Comparison of ENCODE assay signal across 27 cellular contexts in the genomic region with DNA sequence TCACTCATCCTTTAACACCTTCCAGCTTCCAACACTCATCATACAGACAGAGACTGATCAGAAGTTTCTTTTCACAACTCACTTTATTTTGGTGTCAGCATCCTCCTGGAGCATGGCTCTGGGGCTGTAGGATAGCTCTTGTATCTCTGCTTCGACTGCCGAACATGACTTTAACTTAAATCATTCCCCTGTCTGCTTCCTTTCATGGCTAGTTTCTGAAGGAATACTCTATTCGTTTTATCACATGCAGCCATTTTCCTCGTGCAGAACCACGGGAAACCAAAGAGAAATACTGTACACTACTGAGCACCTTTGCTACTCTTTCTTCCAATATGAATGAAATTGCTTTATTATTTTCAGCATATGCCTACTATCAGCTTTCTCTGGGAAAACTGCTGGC.
"Had no signal": no experiment of that assay in that cellular context is flagged by ENCODE, and none has a peak within 500 bp of the region (broad histone marks: within the 10 kb centered on the region; RNA-seq: fewer than 3 reads in every experiment).

No MANE protein-coding gene starts in this region.

- H3K4me2 ChIP-seq: neural progenitor cell had no signal

- H3K4me1 ChIP-seq: neural progenitor cell, parathyroid adenoma had no signal

- H3K36me3 Mint-ChIP-seq: neural progenitor cell; stimulated activated effector memory CD8-positive, alpha-beta T cell treated with anti-CD3 and anti-CD28 coated beads, Interleukin-12 subunit alpha, Interleukin-12 subunit beta, amount 100 ng/mL, for 72 hours had no signal

- H2AFZ ChIP-seq: neural progenitor cell, parathyroid adenoma had no signal

- DNase-seq: dermis blood vessel endothelial cell; effector memory CD4-positive, alpha-beta T cell; esophagus squamous epithelium; foreskin melanocyte; glutamatergic neuron; heart right ventricle; hippocampal formation; left cardiac atrium; left lung; mesendoderm; midbrain; naive thymus-derived CD4-positive, alpha-beta T cell; right lobe of liver; small intestine; stimulated activated CD4-positive, alpha-beta T cell treated with anti-CD3 and anti-CD28 coated beads, Interleukin-15, amount 100 ng/mL, for 24 hours; stimulated activated CD4-positive, alpha-beta T cell treated with anti-CD3 and anti-CD28 coated beads, Interleukin-4, amount 100 ng/mL, for 1 hour; stimulated activated naive CD8-positive, alpha-beta T cell treated with anti-CD3 and anti-CD28 coated beads, Interleukin-15, Interleukin-2, amounts not matched to agents 100 U/mL and 50 U/mL, for 24 hours; substantia nigra; upper lobe of left lung had no signal

- H3K79me2 ChIP-seq: parathyroid adenoma had no signal

- H3K27me3 ChIP-seq: esophagus squamous epithelium, right lobe of liver, tibial nerve, upper lobe of left lung had no signal

- ATAC-seq: heart right ventricle; left cardiac atrium; left lung; naive thymus-derived CD4-positive, alpha-beta T cell; right lobe of liver; stimulated activated effector memory CD8-positive, alpha-beta T cell treated with anti-CD3 and anti-CD28 coated beads, Interleukin-12 subunit alpha, Interleukin-12 subunit beta, amount 100 ng/mL, for 72 hours; stimulated activated naive CD8-positive, alpha-beta T cell treated with anti-CD3 and anti-CD28 coated beads, Interleukin-15, Interleukin-2, amounts not matched to agents 100 U/mL and 50 U/mL, for 24 hours had no signal

- H3K9ac ChIP-seq: neural progenitor cell, parathyroid adenoma had no signal

- H3K4me3 Mint-ChIP-seq: stimulated activated effector memory CD8-positive, alpha-beta T cell treated with anti-CD3 and anti-CD28 coated beads, Interleukin-12 subunit alpha, Interleukin-12 subunit beta, amount 100 ng/mL, for 72 hours had no signal

- H3K9me3 Mint-ChIP-seq: nephron; stimulated activated effector memory CD8-positive, alpha-beta T cell treated with anti-CD3 and anti-CD28 coated beads, Interleukin-12 subunit alpha, Interleukin-12 subunit beta, amount 100 ng/mL, for 72 hours had no signal

- H3K36me3 ChIP-seq: esophagus squamous epithelium, heart right ventricle, left lung, neural progenitor cell, right lobe of liver, thoracic aorta, tibial nerve, upper lobe of left lung had no signal

- H3K27ac Mint-ChIP-seq: naive thymus-derived CD4-positive, alpha-beta T cell; nephron; neural progenitor cell; progenitor cell of endocrine pancreas; stimulated activated effector memory CD8-positive, alpha-beta T cell treated with anti-CD3 and anti-CD28 coated beads, Interleukin-12 subunit alpha, Interleukin-12 subunit beta, amount 100 ng/mL, for 72 hours had no signal

- H3K27ac ChIP-seq: coronary artery, esophagus squamous epithelium, heart right ventricle, left lung, neural progenitor cell, parathyroid adenoma, right lobe of liver, thoracic aorta, upper lobe of left lung had no signal

- H3K4me3 ChIP-seq: coronary artery, esophagus squamous epithelium, heart right ventricle, left lung, neural progenitor cell, right lobe of liver, thoracic aorta, upper lobe of left lung had no signal

- H3K9me3 ChIP-seq: esophagus squamous epithelium, heart right ventricle, left lung, right lobe of liver, thoracic aorta, tibial nerve, upper lobe of left lung had no signal
